In genomic region chr12:30046376-30046775, GRCh38 we compare ENCODE assay signal across 17 cellular contexts.
DNase-seq lines count a peak whose midpoint lies in the region; ATAC-seq and TF ChIP-seq lines count a peak whose summit lies in the region.
"Had no signal": no experiment of that assay in that cellular context is flagged by ENCODE, and none has a peak within 500 bp of the region (broad histone marks: within the 10 kb centered on the region; RNA-seq: fewer than 3 reads in every experiment).

No MANE protein-coding gene starts in this region.

- no peaks in the 10 kb centered on the region for H3K79me2 ChIP-seq in ACC112 (ENCODE audit: control insufficient read depth, insufficient read depth, low read length, unreplicated experiment)

- peaks cover 0 to 5% (median 5%) of the 10 kb centered on the region in 3 donors for H3K9me3 Mint-ChIP-seq in T-cell

- no peak overlapping the region for H3K27ac Mint-ChIP-seq in T-cell
- H3K27ac Mint-ChIP-seq: CD14-positive monocyte; CD4-positive, alpha-beta memory T cell had no signal

- no peaks in the 10 kb centered on the region for H3K36me3 Mint-ChIP-seq in T-cell
- H3K36me3 Mint-ChIP-seq: CD14-positive monocyte; CD4-positive, alpha-beta memory T cell had no signal

- DNase-seq in SJSA1 (ENCODE audit: low read depth in 1 of 2, low spot score in 2 of 2) = no peak
- peak; percentile 25 for DNase-seq in brain microvascular endothelial cell
- DNase-seq in kidney glomerular epithelial cell (lab: John Stamatoyannopoulos, UW) = peak; percentile 31
- no peak for DNase-seq in stimulated activated naive CD4-positive, alpha-beta T cell treated with Interleukin-2 at 50 U/mL for 16 hours (lab: John Stamatoyannopoulos, UW)
- DNase-seq in T-cell = no peak
- no peak for DNase-seq in RPMI8226
- DNase-seq: Calu3; CD4-positive, alpha-beta memory T cell; DMS79 treated with DMSO at 0.1 percent for 48 hours; GF-D8 had no signal

- H3K27me3 Mint-ChIP-seq in T-cell = no peaks in the 10 kb centered on the region
- H3K27me3 Mint-ChIP-seq: CD4-positive, alpha-beta memory T cell had no signal

- H3K27ac ChIP-seq in ACC112 (ENCODE audit: low read depth, low read length) (peak overlapping the region; percentile 74; the same call in 1 of the 2 replicates), SJSA1 (peak overlapping the region; percentile 46; the same call in 1 of the 2 replicates), brain microvascular endothelial cell (peak overlapping the region; percentile 82)
- H3K27ac ChIP-seq: 22Rv1, A549, BLaER1, HL-60 had no signal

- no peak for ATAC-seq in T-cell (replicated peaks in 1 of 4)
- ATAC-seq: A549 had no signal

- no peak for TF ChIP-seq CTCF in brain microvascular endothelial cell (IDR thresholded peaks at IDR 0.05; ENCODE audit: low read depth, low read length, missing control alignments)

- no peaks in the 10 kb centered on the region for H3K4me1 Mint-ChIP-seq in T-cell
- H3K4me1 Mint-ChIP-seq: CD14-positive monocyte; CD4-positive, alpha-beta memory T cell had no signal

- H3K4me3 ChIP-seq in ACC112 (ENCODE audit: low read depth, low read length) = no peak overlapping the region
- no peak overlapping the region for H3K4me3 ChIP-seq in SJSA1
- no peak overlapping the region for H3K4me3 ChIP-seq in brain microvascular endothelial cell (ENCODE audit: low read depth, low read length)
- H3K4me3 ChIP-seq: A549, BLaER1, HAP-1 had no signal

- CTCF ChIA-PET in T-cell (lab: Charles Lee) = no interaction called here

- in situ Hi-C loops in brain microvascular endothelial cell (cut with HindIII; ENCODE audit: low pct_ligation_motif_present, low sequenced_read_pairs) = no loop called here

- H3K27me3 ChIP-seq in ACC112 (ENCODE audit: insufficient read depth, low read length) (no peaks in the 10 kb centered on the region), SJSA1 (replicated peaks) (no peaks in the 10 kb centered on the region), brain microvascular endothelial cell (replicated peaks) (no peaks in the 10 kb centered on the region)
- H3K27me3 ChIP-seq: BLaER1 had no signal

- no peak overlapping the region for H3K4me3 Mint-ChIP-seq in T-cell
- H3K4me3 Mint-ChIP-seq: CD14-positive monocyte; CD4-positive, alpha-beta memory T cell had no signal

- POLR2A ChIA-PET in T-cell (lab: Charles Lee) = no interaction called here

- H3K9me3 ChIP-seq in SJSA1 (replicated peaks) = no peaks in the 10 kb centered on the region
- H3K9me3 ChIP-seq: A549, BLaER1, HAP-1 had no signal

- no peak overlapping the region for H2AFZ ChIP-seq in ACC112 (ENCODE audit: low read length, unreplicated experiment)

- H3K4me1 ChIP-seq in ACC112 (ENCODE audit: control insufficient read depth, insufficient read depth, low read length, unreplicated experiment) = peaks cover 36% of the 10 kb centered on the region
- H3K4me1 ChIP-seq in SJSA1 (replicated peaks) = peaks cover 24% of the 10 kb centered on the region
- H3K4me1 ChIP-seq: A549, BLaER1 had no signal

- H3K36me3 ChIP-seq in ACC112 (ENCODE audit: insufficient read depth, low read length) (no peaks in the 10 kb centered on the region), SJSA1 (no peaks in the 10 kb centered on the region), brain microvascular endothelial cell (replicated peaks) (no peaks in the 10 kb centered on the region)
- H3K36me3 ChIP-seq: BLaER1, HAP-1 had no signal

Comparison
In these comparisons a context has a peak if more than half of its experiments do, and no peak if none do; other contexts are left out.
1. DNase-seq: peak in brain microvascular endothelial cell (single experiment) and kidney glomerular epithelial cell (single experiment); none in SJSA1 (0 of 2), stimulated activated naive CD4-positive, alpha-beta T cell treated with Interleukin-2 at 50 U/mL for 16 hours (single experiment), T-cell (0 of 34) and RPMI8226 (single experiment).
2. Peak in every context shown above with its lines, with median percentiles within 50 percentile points of each other: H3K27ac ChIP-seq.